8 cellular contexts compared by ENCODE assay signal in the genomic region with DNA sequence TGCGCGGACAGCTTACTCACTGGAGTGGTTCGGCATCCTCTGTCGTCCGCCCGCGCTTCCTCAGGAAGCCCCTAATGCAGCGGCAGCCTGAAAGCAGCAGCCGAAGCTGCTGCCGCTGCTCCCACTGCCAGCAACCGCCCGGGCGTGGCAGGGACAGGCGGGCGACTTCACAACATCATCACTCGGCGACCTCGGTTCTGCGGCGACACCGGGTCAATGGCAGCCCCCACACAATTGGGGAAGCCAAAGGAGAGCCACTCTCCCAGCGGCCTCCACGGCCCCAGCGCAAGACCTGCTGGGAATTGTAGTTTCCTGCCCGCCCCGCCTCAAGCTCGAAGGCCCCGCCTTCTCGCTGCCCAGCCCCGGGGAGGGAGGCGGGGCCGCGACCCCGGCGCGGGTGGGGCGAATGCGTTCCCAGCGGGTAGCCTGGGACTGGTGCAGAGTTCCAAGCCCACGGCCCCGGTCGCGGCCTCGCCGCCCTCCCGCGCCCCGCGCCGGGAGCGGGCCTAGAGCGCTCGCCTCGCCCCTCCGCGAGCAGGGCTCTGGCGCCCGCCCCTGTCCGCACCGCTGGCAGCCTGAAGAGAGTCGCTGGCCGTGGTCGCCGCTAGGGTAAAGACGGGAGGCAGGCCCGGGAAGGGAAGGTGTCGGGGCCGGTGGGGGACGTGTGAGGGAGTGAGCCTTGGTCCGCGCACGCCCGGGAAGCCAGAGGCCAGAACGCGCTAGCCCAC. TPM values are rescaled to one million over a fixed set of nuclear protein-coding genes. Genes with fewer than 3 reads are reported as not detected.
DNase-seq lines count a peak whose midpoint lies in the region; ATAC-seq, FAIRE-seq and TF ChIP-seq lines count a peak whose summit lies in the region.

A gene with protein sequence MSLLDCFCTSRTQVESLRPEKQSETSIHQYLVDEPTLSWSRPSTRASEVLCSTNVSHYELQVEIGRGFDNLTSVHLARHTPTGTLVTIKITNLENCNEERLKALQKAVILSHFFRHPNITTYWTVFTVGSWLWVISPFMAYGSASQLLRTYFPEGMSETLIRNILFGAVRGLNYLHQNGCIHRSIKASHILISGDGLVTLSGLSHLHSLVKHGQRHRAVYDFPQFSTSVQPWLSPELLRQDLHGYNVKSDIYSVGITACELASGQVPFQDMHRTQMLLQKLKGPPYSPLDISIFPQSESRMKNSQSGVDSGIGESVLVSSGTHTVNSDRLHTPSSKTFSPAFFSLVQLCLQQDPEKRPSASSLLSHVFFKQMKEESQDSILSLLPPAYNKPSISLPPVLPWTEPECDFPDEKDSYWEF (plus strand): TSS at position 411 of the 728 bp plus-strand sequence. CDS start 3,101 bp downstream, outside the sequence.
A gene with protein sequence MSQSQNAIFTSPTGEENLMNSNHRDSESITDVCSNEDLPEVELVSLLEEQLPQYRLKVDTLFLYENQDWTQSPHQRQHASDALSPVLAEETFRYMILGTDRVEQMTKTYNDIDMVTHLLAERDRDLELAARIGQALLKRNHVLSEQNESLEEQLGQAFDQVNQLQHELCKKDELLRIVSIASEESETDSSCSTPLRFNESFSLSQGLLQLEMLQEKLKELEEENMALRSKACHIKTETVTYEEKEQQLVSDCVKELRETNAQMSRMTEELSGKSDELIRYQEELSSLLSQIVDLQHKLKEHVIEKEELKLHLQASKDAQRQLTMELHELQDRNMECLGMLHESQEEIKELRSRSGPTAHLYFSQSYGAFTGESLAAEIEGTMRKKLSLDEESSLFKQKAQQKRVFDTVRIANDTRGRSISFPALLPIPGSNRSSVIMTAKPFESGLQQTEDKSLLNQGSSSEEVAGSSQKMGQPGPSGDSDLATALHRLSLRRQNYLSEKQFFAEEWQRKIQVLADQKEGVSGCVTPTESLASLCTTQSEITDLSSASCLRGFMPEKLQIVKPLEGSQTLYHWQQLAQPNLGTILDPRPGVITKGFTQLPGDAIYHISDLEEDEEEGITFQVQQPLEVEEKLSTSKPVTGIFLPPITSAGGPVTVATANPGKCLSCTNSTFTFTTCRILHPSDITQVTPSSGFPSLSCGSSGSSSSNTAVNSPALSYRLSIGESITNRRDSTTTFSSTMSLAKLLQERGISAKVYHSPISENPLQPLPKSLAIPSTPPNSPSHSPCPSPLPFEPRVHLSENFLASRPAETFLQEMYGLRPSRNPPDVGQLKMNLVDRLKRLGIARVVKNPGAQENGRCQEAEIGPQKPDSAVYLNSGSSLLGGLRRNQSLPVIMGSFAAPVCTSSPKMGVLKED (minus strand): TSS at position 129 of the 728 bp plus-strand sequence. CDS start 30,951 bp downstream, outside the sequence.

- 1% methylated on average over 56 of the region's 75 CpGs for WGBS in HepG2 (ENCODE audit: low lambda C conversion rate)

- POLR2A ChIA-PET in HepG2 (lab: Yijun Ruan, JAX) = interaction anchor here (0.6 to 2.4 kb wide), 18 partner anchors 11 to 329 kb away, joined by 3 to 20 read pairs (median 4); a partner anchor contains a TSS

- H3K4me1 ChIP-seq in CD4-positive, CD25-positive, alpha-beta regulatory T cell (ENCODE audit: control insufficient read depth, insufficient read depth, low read length, poor library complexity, severe bottlenecking) = peaks cover 53% of the 10 kb centered on the region
- H3K4me1 ChIP-seq in HepG2 (ENCODE audit: insufficient read depth, low read length) = peaks cover 72% of the 10 kb centered on the region

- TF ChIP-seq POLR2A in HepG2 (IDR thresholded peaks at IDR 0.05; ENCODE audit: insufficient read depth in 1 of 2, low read depth in 2 of 2, low read length in 2 of 2) = peak; percentile 94 to 97

- H3K4me1 Mint-ChIP-seq in CD4-positive, CD25-positive, alpha-beta regulatory T cell = peaks cover 27 to 62% (median 51%) of the 10 kb centered on the region in 4 donors

- TF ChIP-seq EP300 in HepG2 (IDR thresholded peaks at IDR 0.05; ENCODE audit: low read depth in 2 of 2, low read length in 2 of 2) (peak; percentile 46 to 55; a peak in 1 of 4 replicates), HepG2 (CRISPR knock-in tag; IDR thresholded peaks at IDR 0.05; ENCODE audit: borderline replicate concordance) (no peak; the same call in 1 of the 2 replicates)

- peak; percentile 65; the same call in 1 of the 2 replicates for TF ChIP-seq RAD21 in HepG2 (CRISPR knock-in tag; IDR thresholded peaks at IDR 0.05)

- FAIRE-seq in HepG2 (lab: Jason Lieb, UNC) = peak; percentile 43

- H3K4me3 Mint-ChIP-seq in CD4-positive, CD25-positive, alpha-beta regulatory T cell = peak within 1 kb of the TSS; percentile 97 to 99 (median 98)

- peak within 1 kb of the TSS; percentile 95 for H3K4me3 ChIP-seq in CD4-positive, CD25-positive, alpha-beta regulatory T cell (ENCODE audit: low read depth, low read length)
- H3K4me3 ChIP-seq in HepG2 (replicated peaks in 1 of 3; ENCODE audit: insufficient read depth in 1 of 3, low read depth in 2 of 3, low read length in 3 of 3) = peak within 1 kb of the TSS; percentile 87 to 100 (median 99)

- peak within 1 kb of the TSS; percentile 67 for H2AFZ ChIP-seq in HepG2 (ENCODE audit: low read length)

- peak within 1 kb of the TSS; percentile 88 to 97 (median 97) for H3K27ac Mint-ChIP-seq in CD4-positive, CD25-positive, alpha-beta regulatory T cell

- peaks cover 9% of the 10 kb centered on the region for H3K36me3 Mint-ChIP-seq in CD4-positive, CD25-positive, alpha-beta regulatory T cell

- H3K27ac ChIP-seq in CD4-positive, CD25-positive, alpha-beta regulatory T cell (ENCODE audit: insufficient read depth, low read length, poor library complexity, severe bottlenecking) = peak within 1 kb of the TSS; percentile 80
- peak within 1 kb of the TSS; percentile 81 for H3K27ac ChIP-seq in HepG2 (ENCODE audit: extremely low read length, insufficient read depth, low read length)

- H4K20me1 ChIP-seq in HepG2 (ENCODE audit: insufficient read depth, low read length) = no peaks in the 10 kb centered on the region

- peaks cover 5% of the 10 kb centered on the region for H3K36me3 ChIP-seq in CD4-positive, CD25-positive, alpha-beta regulatory T cell (ENCODE audit: control insufficient read depth, insufficient read depth, low read length)
- no peaks in the 10 kb centered on the region for H3K36me3 ChIP-seq in HepG2 (replicated peaks in 1 of 2; ENCODE audit: control insufficient read depth in 1 of 2, insufficient read depth in 2 of 2, low read length in 2 of 2)

- H3K27me3 Mint-ChIP-seq in CD4-positive, CD25-positive, alpha-beta regulatory T cell = peaks cover 4% of the 10 kb centered on the region

- TF ChIP-seq CTCF in HepG2 (CRISPR knock-in tag; IDR thresholded peaks at IDR 0.05) = peak; percentile 41

- H3K27me3 ChIP-seq in CD4-positive, CD25-positive, alpha-beta regulatory T cell (ENCODE audit: control insufficient read depth, insufficient read depth, low read length) = no peaks in the 10 kb centered on the region
- H3K27me3 ChIP-seq in HepG2 (ENCODE audit: control insufficient read depth in 1 of 2, insufficient read depth in 2 of 2, low read length in 2 of 2) = no peaks in the 10 kb centered on the region; a peak in 2 of 5 replicates

- H3K9me3 Mint-ChIP-seq in CD4-positive, CD25-positive, alpha-beta regulatory T cell = no peaks in the 10 kb centered on the region

- CTCF ChIA-PET in HepG2 (lab: Yijun Ruan, JAX; ENCODE audit: low intra/inter-chr PET ratio, low total read pairs) = no interaction called here

- no peaks in the 10 kb centered on the region for H3K9me3 ChIP-seq in CD4-positive, CD25-positive, alpha-beta regulatory T cell (ENCODE audit: control insufficient read depth in 2 of 2, low read length in 2 of 2)
- no peaks in the 10 kb centered on the region for H3K9me3 ChIP-seq in HepG2 (ENCODE audit: low read length)

- H3K9ac ChIP-seq in HepG2 (ENCODE audit: insufficient read depth, low read depth, low read length) = peak within 1 kb of the TSS; percentile 86

- intact Hi-C loops in HepG2 (cut with micrococcal nuclease; ENCODE audit: unreplicated experiment) = loop anchor here (2.0 to 5.0 kb wide), 3 partner anchors 45 to 219 kb away; a partner anchor contains a TSS

- in situ Hi-C loops in HepG2 (cut with HindIII; ENCODE audit: extremely low pct_ligation_motif_present, low pct_unique_long_range_greater_than_20kb) = no loop called here

- ATAC-seq in CD4-positive, CD25-positive, alpha-beta regulatory T cell (ENCODE audit: low read depth in 2 of 2) = peak; percentile 87 to 91
- ATAC-seq in GM19395 (IDR thresholded peaks at IDR 0.05; ENCODE audit: unreplicated experiment) (peak; percentile 96), HG03565 (IDR thresholded peaks at IDR 0.05; ENCODE audit: unreplicated experiment) (peak; percentile 89), HepG2 (peak; percentile 93)

- H3K79me2 ChIP-seq in HepG2 (ENCODE audit: insufficient read depth, low read length) = peaks cover 30% of the 10 kb centered on the region

- DNase-seq in CD4-positive, CD25-positive, alpha-beta regulatory T cell = peak; percentile 93 to 98 (median 94)
- DNase-seq in NCI-H774 (lab: John Stamatoyannopoulos, UW) (peak; percentile 95), dermis blood vessel endothelial cell (peak; percentile 96), HepG2 (ENCODE audit: low spot score) (peak; percentile 95)
- DNase-seq in activated CD4-positive, alpha-beta T cell treated with anti-CD3 and anti-CD28 coated beads, Interleukin-2, amount 50 U/mL, for 4 hours = peak; percentile 92 to 93
- peak; percentile 93 for DNase-seq in stimulated activated CD4-positive, alpha-beta T cell treated with anti-CD3 and anti-CD28 coated beads, Interleukin-4, amount 100 ng/mL, for 1 hour

- H3K4me2 ChIP-seq in HepG2 (ENCODE audit: low read depth, low read length) = peak within 1 kb of the TSS; percentile 84

- no TSS peak for BruUV-seq in HepG2 (replicated peaks; lab: Mats Ljungman, UMichigan)

RNA-seq across cellular contexts. Expression of the first gene that starts in this region (rescaled TPM):
- 11.0 TPM for total RNA-seq in CD4-positive, CD25-positive, alpha-beta regulatory T cell
- 10 to 100 TPM; 34.2 to 44.2 (median 35.6) TPM for polyA plus RNA-seq in CD4-positive, CD25-positive, alpha-beta regulatory T cell
- total RNA-seq in dermis blood vessel endothelial cell (18.2 and 18.6 TPM in 2 replicates), HepG2 (2016; rRNA removed; fragmentation: Illumina TruSeq; extraction: Trizol) (66.6 and 73.8 TPM in 2 replicates)
- total RNA-seq in HepG2 (2016; cell fraction: cytosol; rRNA removed; fragmentation: Illumina TruSeq; extraction: Trizol; ENCODE audit: low read depth) = 155 and 168 TPM in 2 replicates
- 65.4 and 69.5 TPM in 2 replicates for total RNA-seq in HepG2 (2016; cell fraction: insoluble cytoplasmic fraction; rRNA removed; fragmentation: Illumina TruSeq; extraction: Trizol)
- 248 and 275 TPM in 2 replicates for total RNA-seq in HepG2 (2016; cell fraction: membrane; rRNA removed; fragmentation: Illumina TruSeq; extraction: Trizol)
- total RNA-seq in HepG2 (2016; cell fraction: nucleus; rRNA removed; fragmentation: Illumina TruSeq; extraction: Trizol) = 48.5 and 52.0 TPM in 2 replicates
- 28.6 and 34.1 TPM in 2 replicates for polyA plus RNA-seq in HepG2 (2011; rRNA removed)
- 14.8 and 23.2 TPM in 2 replicates for polyA plus RNA-seq in HepG2 (2011; cell fraction: cytosol; rRNA removed)
- 14.3 and 19.5 TPM in 2 replicates for polyA plus RNA-seq in HepG2 (2011; cell fraction: nucleus; rRNA removed)
- polyA plus RNA-seq in HepG2 (2012) = 28.1 and 39.7 TPM in 2 replicates
- polyA plus RNA-seq in HepG2 (2016; cell fraction: cytosol; fragmentation: Illumina TruSeq; extraction: Trizol; ENCODE audit: low read depth) = 187 and 197 TPM in 2 replicates
- 78.3 and 87.0 TPM in 2 replicates for polyA plus RNA-seq in HepG2 (2016; cell fraction: insoluble cytoplasmic fraction; fragmentation: Illumina TruSeq; extraction: Trizol; ENCODE audit: low read depth)
- polyA plus RNA-seq in HepG2 (2016; cell fraction: membrane; fragmentation: Illumina TruSeq; extraction: Trizol; ENCODE audit: low read depth) = 257 and 275 TPM in 2 replicates
- 78.8 and 84.3 TPM in 2 replicates for polyA plus RNA-seq in HepG2 (2016; cell fraction: nucleus; fragmentation: Illumina TruSeq; extraction: Trizol; ENCODE audit: insufficient read depth, low read depth)
- 6.0 and 24.6 TPM in 2 replicates for polyA minus RNA-seq in HepG2 (2011; rRNA and poly(A)+ RNA removed; ENCODE audit: low replicate concordance)
- 13.8 and 19.3 TPM in 2 replicates for polyA minus RNA-seq in HepG2 (2011; cell fraction: cytosol; rRNA and poly(A)+ RNA removed)
- 24.5 and 27.1 TPM in 2 replicates for polyA minus RNA-seq in HepG2 (2011; cell fraction: nucleus; rRNA and poly(A)+ RNA removed)

RNA-seq across cellular contexts. Expression of the second gene that starts in this region (rescaled TPM):
- total RNA-seq in CD4-positive, CD25-positive, alpha-beta regulatory T cell = 66.5 TPM
- polyA plus RNA-seq in CD4-positive, CD25-positive, alpha-beta regulatory T cell = 10 to 100 TPM; 53.0 to 65.2 (median 56.8) TPM
- total RNA-seq in dermis blood vessel endothelial cell = 40.7 and 63.1 TPM in 2 replicates
- total RNA-seq in HepG2 (2016; rRNA removed; fragmentation: Illumina TruSeq; extraction: Trizol) = 21.0 and 32.4 TPM in 2 replicates
- total RNA-seq in HepG2 (2016; cell fraction: cytosol; rRNA removed; fragmentation: Illumina TruSeq; extraction: Trizol; ENCODE audit: low read depth) = 7.5 and 7.9 TPM in 2 replicates
- 19.5 and 29.4 TPM in 2 replicates for total RNA-seq in HepG2 (2016; cell fraction: insoluble cytoplasmic fraction; rRNA removed; fragmentation: Illumina TruSeq; extraction: Trizol)
- 30.0 and 33.2 TPM in 2 replicates for total RNA-seq in HepG2 (2016; cell fraction: membrane; rRNA removed; fragmentation: Illumina TruSeq; extraction: Trizol)
- 26.8 and 28.3 TPM in 2 replicates for total RNA-seq in HepG2 (2016; cell fraction: nucleus; rRNA removed; fragmentation: Illumina TruSeq; extraction: Trizol)
- polyA plus RNA-seq in HepG2 (2011; rRNA removed) = 7.7 and 8.9 TPM in 2 replicates
- polyA plus RNA-seq in HepG2 (2011; cell fraction: cytosol; rRNA removed) = 4.1 and 6.4 TPM in 2 replicates
- 9.3 and 10.7 TPM in 2 replicates for polyA plus RNA-seq in HepG2 (2011; cell fraction: nucleus; rRNA removed)
- polyA plus RNA-seq in HepG2 (2012) = 7.2 and 8.6 TPM in 2 replicates
- polyA plus RNA-seq in HepG2 (2016; cell fraction: cytosol; fragmentation: Illumina TruSeq; extraction: Trizol; ENCODE audit: low read depth) = 3.4 and 4.8 TPM in 2 replicates
- polyA plus RNA-seq in HepG2 (2016; cell fraction: insoluble cytoplasmic fraction; fragmentation: Illumina TruSeq; extraction: Trizol; ENCODE audit: low read depth) = 15.6 and 16.6 TPM in 2 replicates
- 11.2 and 11.7 TPM in 2 replicates for polyA plus RNA-seq in HepG2 (2016; cell fraction: membrane; fragmentation: Illumina TruSeq; extraction: Trizol; ENCODE audit: low read depth)
- polyA plus RNA-seq in HepG2 (2016; cell fraction: nucleus; fragmentation: Illumina TruSeq; extraction: Trizol; ENCODE audit: insufficient read depth, low read depth) = 16.4 and 17.3 TPM in 2 replicates
- polyA minus RNA-seq in HepG2 (2011; rRNA and poly(A)+ RNA removed; ENCODE audit: low replicate concordance) = 11.7 and 20.5 TPM in 2 replicates
- polyA minus RNA-seq in HepG2 (2011; cell fraction: cytosol; rRNA and poly(A)+ RNA removed) = 8.0 and 9.8 TPM in 2 replicates
- polyA minus RNA-seq in HepG2 (2011; cell fraction: nucleus; rRNA and poly(A)+ RNA removed) = 45.7 and 50.8 TPM in 2 replicates

Comparison
In these comparisons a context has a peak if more than half of its experiments do, and no peak if none do; other contexts are left out.
1. Peak in every context shown above with its lines: DNase-seq, ATAC-seq, H3K4me3 ChIP-seq and H3K27ac ChIP-seq.